ENCODE assay signal across 24 cellular contexts in the genomic region with DNA sequence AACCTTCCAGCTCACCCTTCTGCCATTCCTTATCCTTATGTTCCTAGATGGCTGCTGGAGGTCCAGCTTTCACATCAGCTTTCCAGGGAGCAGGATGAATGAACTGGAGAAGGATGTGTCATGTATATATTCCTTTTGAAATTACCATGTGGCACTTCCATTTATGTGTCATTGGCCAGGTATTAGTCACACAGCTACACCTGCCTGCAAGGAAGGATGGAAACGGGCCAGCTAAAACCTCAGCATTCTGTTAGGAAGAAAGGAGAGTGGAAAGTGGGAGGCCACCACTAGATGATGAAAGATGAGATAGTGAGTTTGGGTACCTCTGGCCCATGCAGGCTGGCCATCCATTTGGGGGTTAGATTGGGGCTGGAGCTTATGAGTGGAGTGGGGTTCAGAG.
A peak's percentile ranks its signal among the peaks of the same experiment; 100 is the strongest.
DNase-seq lines count a peak whose midpoint lies in the region; ATAC-seq and TF ChIP-seq lines count a peak whose summit lies in the region.
"Had no signal": no experiment of that assay in that cellular context is flagged by ENCODE, and none has a peak within 500 bp of the region (broad histone marks: within the 10 kb centered on the region; RNA-seq: fewer than 3 reads in every experiment).

No MANE protein-coding gene starts in this region.

- H3K9me3 Mint-ChIP-seq in MCF 10A (ENCODE audit: unreplicated experiment), result no peaks in the 10 kb centered on the region
- H3K9me3 Mint-ChIP-seq: activated B cell treated with CpG ODN at 0.5 μM for 24 hours; activated naive CD4-positive, alpha-beta T cell treated with anti-CD3 and anti-CD28 coated beads, Interleukin-2, amount 10 ng/mL, durations not matched to agents 7 days and 5 days; activated T-cell treated with anti-CD3 and anti-CD28 coated beads, Interleukin-2, amount 50 U/mL, for 4 hours had no signal

- H3K4me3 ChIP-seq in breast epithelium, result no peak overlapping the region
- H3K4me3 ChIP-seq: dorsolateral prefrontal cortex, heart left ventricle, prostate gland had no signal

- H3K27ac Mint-ChIP-seq in MCF 10A (ENCODE audit: low read depth, unreplicated experiment) (no peak overlapping the region), T-helper 17 cell (peak overlapping the region; percentile 39)
- H3K27ac Mint-ChIP-seq: activated B cell treated with CpG ODN at 0.5 μM for 24 hours; activated CD8-positive, alpha-beta T cell treated with anti-CD3 and anti-CD28 coated beads, Interleukin-2, amount 10 ng/mL, durations not matched to agents 7 days and 5 days; activated naive CD4-positive, alpha-beta T cell treated with anti-CD3 and anti-CD28 coated beads, Interleukin-2, amount 10 ng/mL, durations not matched to agents 7 days and 5 days had no signal

- no TSS peak for BruUV-seq in MCF 10A (replicated peaks; lab: Mats Ljungman, UMichigan)

- H3K4me1 Mint-ChIP-seq in MCF 10A (ENCODE audit: insufficient read depth, unreplicated experiment), result peaks cover 19% of the 10 kb centered on the region
- peaks cover 31% of the 10 kb centered on the region for H3K4me1 Mint-ChIP-seq in T-helper 17 cell

- H3K9me3 ChIP-seq in breast epithelium, result no peaks in the 10 kb centered on the region
- no peaks in the 10 kb centered on the region for H3K9me3 ChIP-seq in T-helper 17 cell (ENCODE audit: control insufficient read depth, low read length, poor library complexity, severe bottlenecking)
- H3K9me3 ChIP-seq: heart left ventricle, prostate gland had no signal

- DNase-seq in MCF 10A (ENCODE audit: unreplicated experiment) (peak; percentile 69), breast epithelium (ENCODE audit: low spot score in 2 of 2) (no peak), T-helper 17 cell (no peak), foreskin keratinocyte (peak in 1 of 2 donors; percentile 72), GM13977 (ENCODE audit: low spot score) (no peak), NCI-H1417 treated with DMSO at 0.1 percent for 48 hours (lab: John Stamatoyannopoulos, UW) (no peak)
- DNase-seq: activated B cell treated with CpG ODN at 0.5 μM for 24 hours; activated CD8-positive, alpha-beta T cell treated with anti-CD3 and anti-CD28 coated beads, Interleukin-2, amount 10 ng/mL, durations not matched to agents 7 days and 5 days; activated naive CD4-positive, alpha-beta T cell treated with anti-CD3 and anti-CD28 coated beads, Interleukin-2, amount 10 ng/mL, durations not matched to agents 7 days and 5 days; activated T-cell treated with anti-CD3 and anti-CD28 coated beads, Interleukin-2, amount 50 U/mL, for 4 hours; aorta; dorsolateral prefrontal cortex; EL; H7; heart left ventricle; NCI-H1105; NCI-H2029 treated with DMSO at 0.1 percent for 48 hours; NCI-H226; NCI-H82; SHP77; T1000 had no signal

- TF ChIP-seq CTCF in MCF 10A (IDR thresholded peaks at IDR 0.05; ENCODE audit: unreplicated experiment), result no peak
- no peak for TF ChIP-seq CTCF in breast epithelium (IDR thresholded peaks at IDR 0.05)
- no peak for TF ChIP-seq CTCF in foreskin keratinocyte (conservative IDR thresholded peaks at IDR 0.05)
- TF ChIP-seq CTCF in GM13977 (IDR thresholded peaks at IDR 0.05; ENCODE audit: extremely low read depth, insufficient read depth, missing control alignments), result no peak

- H3K27ac ChIP-seq in breast epithelium (no peak overlapping the region), foreskin keratinocyte (no peak overlapping the region)
- H3K27ac ChIP-seq: dorsolateral prefrontal cortex, heart left ventricle, prostate gland had no signal

- no peaks in the 10 kb centered on the region for H3K36me3 ChIP-seq in breast epithelium
- H3K36me3 ChIP-seq: heart left ventricle, prostate gland had no signal

- POLR2A ChIA-PET in MCF 10A (lab: Yijun Ruan, JAX), result interaction anchor here (0.7 to 1.5 kb wide), 3 partner anchors 10 to 29 kb away, joined by 3 read pairs; no protein-coding TSS in a partner anchor

- no peaks in the 10 kb centered on the region for H3K36me3 Mint-ChIP-seq in MCF 10A (ENCODE audit: insufficient read depth, unreplicated experiment)
- H3K36me3 Mint-ChIP-seq in T-helper 17 cell (ENCODE audit: low read depth), result no peaks in the 10 kb centered on the region

- H3K27me3 ChIP-seq in breast epithelium, result no peaks in the 10 kb centered on the region
- H3K27me3 ChIP-seq in foreskin keratinocyte, result peaks cover 3% of the 10 kb centered on the region
- H3K27me3 ChIP-seq: dorsolateral prefrontal cortex, heart left ventricle had no signal

- no peak for TF ChIP-seq POLR2A in breast epithelium (IDR thresholded peaks at IDR 0.05)

- ATAC-seq in T-helper 17 cell (no peak), foreskin keratinocyte (peak; percentile 77), GM19452 (IDR thresholded peaks at IDR 0.05; ENCODE audit: unreplicated experiment) (no peak)
- ATAC-seq: activated CD8-positive, alpha-beta T cell treated with anti-CD3 and anti-CD28 coated beads, Interleukin-2, amount 10 ng/mL, durations not matched to agents 7 days and 5 days; activated T-cell treated with anti-CD3 and anti-CD28 coated beads, Interleukin-2, amount 50 U/mL, for 4 hours; heart left ventricle had no signal

- H3K27me3 Mint-ChIP-seq in MCF 10A (ENCODE audit: insufficient read depth, unreplicated experiment) (peaks cover 13% of the 10 kb centered on the region), T-helper 17 cell (no peaks in the 10 kb centered on the region)
- H3K27me3 Mint-ChIP-seq: activated B cell treated with CpG ODN at 0.5 μM for 24 hours; activated naive CD4-positive, alpha-beta T cell treated with anti-CD3 and anti-CD28 coated beads, Interleukin-2, amount 10 ng/mL, durations not matched to agents 7 days and 5 days had no signal

- CTCF ChIA-PET in MCF 10A (lab: Yijun Ruan, JAX), result interaction anchor here (0.5 to 1.7 kb wide), 6 partner anchors 15 to 381 kb away, joined by 3 to 6 read pairs (median 5); no protein-coding TSS in a partner anchor

- H3K4me3 Mint-ChIP-seq in MCF 10A (ENCODE audit: unreplicated experiment) (no peak overlapping the region), T-helper 17 cell (no peak overlapping the region)
- H3K4me3 Mint-ChIP-seq: activated B cell treated with CpG ODN at 0.5 μM for 24 hours; activated CD8-positive, alpha-beta T cell treated with anti-CD3 and anti-CD28 coated beads, Interleukin-2, amount 10 ng/mL, durations not matched to agents 7 days and 5 days; activated naive CD4-positive, alpha-beta T cell treated with anti-CD3 and anti-CD28 coated beads, Interleukin-2, amount 10 ng/mL, durations not matched to agents 7 days and 5 days; activated T-cell treated with anti-CD3 and anti-CD28 coated beads, Interleukin-2, amount 50 U/mL, for 4 hours; CD14-positive monocyte had no signal

- H3K4me1 ChIP-seq in breast epithelium, result peaks cover 0 to 11% of the 10 kb centered on the region in 2 donors
- H3K4me1 ChIP-seq in foreskin keratinocyte, result no peaks in the 10 kb centered on the region
- H3K4me1 ChIP-seq: prostate gland had no signal

- in situ Hi-C loops in GM13977 (cut with MboI; ENCODE audit: low pct_unique_long_range_greater_than_20kb, low sequenced_read_pairs, unreplicated experiment), result no loop called here

- intact Hi-C loops in MCF 10A (cut with micrococcal nuclease) (no loop called here), breast epithelium (cut with DNase I; ENCODE audit: low total_unique reads) (no loop called here)
